8 cellular contexts compared by ENCODE assay signal in the genomic region with DNA sequence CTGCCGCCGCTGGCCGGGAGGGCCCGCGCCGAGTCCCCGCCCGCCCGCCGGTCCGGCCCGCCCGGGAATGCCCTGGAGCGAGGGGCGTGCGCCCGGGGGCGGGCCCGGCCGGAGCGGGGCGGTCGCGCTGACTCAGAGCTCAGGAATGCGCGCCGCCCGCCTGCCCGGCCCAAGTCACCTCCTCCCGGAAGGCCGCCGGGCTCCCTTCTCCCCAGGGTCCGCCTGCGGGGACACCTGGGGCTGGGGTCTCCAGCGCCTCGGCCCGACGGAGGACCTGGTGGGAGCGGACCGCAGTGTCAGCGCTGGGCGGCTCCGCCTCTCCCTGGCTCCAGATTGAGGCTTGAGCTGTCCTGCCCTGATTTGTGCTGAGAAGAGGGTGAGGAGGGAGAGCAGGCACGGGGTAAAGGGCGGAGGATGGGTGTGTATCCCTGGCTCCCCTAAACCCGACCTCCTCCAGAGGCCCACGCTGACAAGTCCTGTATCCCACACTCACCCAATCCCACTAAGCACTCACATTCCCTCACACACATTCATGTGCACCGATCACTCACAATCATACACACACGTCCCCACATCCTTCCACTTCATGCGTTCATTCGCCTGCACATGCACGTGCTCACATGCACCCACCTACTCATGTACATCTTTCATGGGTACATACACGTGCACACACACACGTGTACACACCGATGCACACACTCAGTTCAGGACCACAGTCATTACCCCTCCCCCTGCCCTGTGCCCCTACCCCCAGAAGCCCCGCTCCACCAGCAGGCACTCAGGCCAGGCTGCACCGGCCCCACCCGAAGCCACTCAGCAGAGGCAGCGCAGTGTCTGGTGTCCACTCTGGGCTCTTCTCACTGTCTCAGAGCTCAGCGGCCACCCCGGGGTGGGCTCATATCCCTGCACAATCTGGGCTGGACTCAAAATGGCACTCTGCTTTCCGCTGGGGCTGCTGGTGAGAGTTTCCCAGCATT. TPM values are rescaled to one million over a fixed set of nuclear protein-coding genes. Genes with fewer than 3 reads are reported as not detected.
DNase-seq lines count a peak whose midpoint lies in the region; ATAC-seq, FAIRE-seq and TF ChIP-seq lines count a peak whose summit lies in the region.

A gene with protein sequence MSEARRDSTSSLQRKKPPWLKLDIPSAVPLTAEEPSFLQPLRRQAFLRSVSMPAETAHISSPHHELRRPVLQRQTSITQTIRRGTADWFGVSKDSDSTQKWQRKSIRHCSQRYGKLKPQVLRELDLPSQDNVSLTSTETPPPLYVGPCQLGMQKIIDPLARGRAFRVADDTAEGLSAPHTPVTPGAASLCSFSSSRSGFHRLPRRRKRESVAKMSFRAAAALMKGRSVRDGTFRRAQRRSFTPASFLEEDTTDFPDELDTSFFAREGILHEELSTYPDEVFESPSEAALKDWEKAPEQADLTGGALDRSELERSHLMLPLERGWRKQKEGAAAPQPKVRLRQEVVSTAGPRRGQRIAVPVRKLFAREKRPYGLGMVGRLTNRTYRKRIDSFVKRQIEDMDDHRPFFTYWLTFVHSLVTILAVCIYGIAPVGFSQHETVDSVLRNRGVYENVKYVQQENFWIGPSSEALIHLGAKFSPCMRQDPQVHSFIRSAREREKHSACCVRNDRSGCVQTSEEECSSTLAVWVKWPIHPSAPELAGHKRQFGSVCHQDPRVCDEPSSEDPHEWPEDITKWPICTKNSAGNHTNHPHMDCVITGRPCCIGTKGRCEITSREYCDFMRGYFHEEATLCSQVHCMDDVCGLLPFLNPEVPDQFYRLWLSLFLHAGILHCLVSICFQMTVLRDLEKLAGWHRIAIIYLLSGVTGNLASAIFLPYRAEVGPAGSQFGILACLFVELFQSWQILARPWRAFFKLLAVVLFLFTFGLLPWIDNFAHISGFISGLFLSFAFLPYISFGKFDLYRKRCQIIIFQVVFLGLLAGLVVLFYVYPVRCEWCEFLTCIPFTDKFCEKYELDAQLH (minus strand): TSS at position 71 of the 977 bp plus-strand sequence. CDS start 7,616 bp downstream, outside the sequence.

- intact Hi-C loops in left ventricle myocardium inferior (cut with micrococcal nuclease) (no loop called here), prostate gland (cut with DNase I) (no loop called here)

- 26% methylated on average over 52 of the region's 62 CpGs for WGBS in prostate gland

- ATAC-seq in GM21529 (IDR thresholded peaks at IDR 0.05; ENCODE audit: unreplicated experiment): no peak

- TF ChIP-seq CTCF in BE2C (IDR thresholded peaks at IDR 0.05; ENCODE audit: low read depth, low read length) (no peak), left ventricle myocardium inferior (IDR thresholded peaks at IDR 0.05; ENCODE audit: borderline replicate concordance) (no peak), prostate gland (IDR thresholded peaks at IDR 0.05) (peak in 1 of 4 experiments; percentile 10)

- H3K27ac ChIP-seq in left ventricle myocardium inferior (replicated peaks): peak within 1 kb of the TSS; percentile 96
- H3K27ac ChIP-seq in prostate gland: peak within 1 kb of the TSS; percentile 84 to 95

- H3K27me3 ChIP-seq in BE2C: peaks cover 16% of the 10 kb centered on the region
- no peaks in the 10 kb centered on the region for H3K27me3 ChIP-seq in adipocyte (replicated peaks; ENCODE audit: control insufficient read depth, insufficient read depth, low read length)
- H3K27me3 ChIP-seq in left ventricle myocardium inferior (ENCODE audit: low read depth): no peaks in the 10 kb centered on the region
- H3K27me3 ChIP-seq in prostate gland (replicated peaks; ENCODE audit: insufficient read depth): no peaks in the 10 kb centered on the region

- H3K9me3 ChIP-seq in BE2C (no peaks in the 10 kb centered on the region), adipocyte (ENCODE audit: control insufficient read depth, low read length) (no peaks in the 10 kb centered on the region), left ventricle myocardium inferior (replicated peaks) (no peaks in the 10 kb centered on the region), prostate gland (no peaks in the 10 kb centered on the region)

- TF ChIP-seq POLR2A in prostate gland (IDR thresholded peaks at IDR 0.05): peak; percentile 33

- H3K4me3 ChIP-seq in BE2C (ENCODE audit: low read depth, low read length) (peak within 1 kb of the TSS; percentile 17), adipocyte (ENCODE audit: low read length) (peak within 1 kb of the TSS; percentile 89), left ventricle myocardium inferior (peak within 1 kb of the TSS; percentile 82), prostate gland (peak within 1 kb of the TSS; percentile 61 to 78)

- DNase-seq in BE2C (peak; percentile 52), HTR-8/SVneo (ENCODE audit: insufficient read length, low spot score) (peak; percentile 61), adipocyte (ENCODE audit: low read depth) (peak; percentile 87), left ventricle myocardium inferior (peak; percentile 69), prostate gland (ENCODE audit: low spot score) (peak; percentile 59), NCI-H1694 treated with DMSO at 0.1 percent for 48 hours (lab: John Stamatoyannopoulos, UW) (no peak), Ammon's horn (ENCODE audit: low spot score) (no peak)

- H3K36me3 ChIP-seq in BE2C (no peaks in the 10 kb centered on the region), adipocyte (ENCODE audit: control insufficient read depth, insufficient read depth, low read length, severe bottlenecking) (no peaks in the 10 kb centered on the region), left ventricle myocardium inferior (no peaks in the 10 kb centered on the region), prostate gland (no peaks in the 10 kb centered on the region)

- H3K4me1 ChIP-seq in BE2C (peaks cover 17% of the 10 kb centered on the region), adipocyte (ENCODE audit: control insufficient read depth, insufficient read depth, low read length) (peaks cover 65% of the 10 kb centered on the region), left ventricle myocardium inferior (peaks cover 97% of the 10 kb centered on the region), prostate gland (replicated peaks) (peaks cover 35% of the 10 kb centered on the region)

- peak; percentile 93 for FAIRE-seq in HTR-8/SVneo (lab: Jason Lieb, UNC)

- peak within 1 kb of the TSS; percentile 86 for H3K9ac ChIP-seq in adipocyte (ENCODE audit: low read length)

RNA-seq across cellular contexts. Expression of the gene that starts here (rescaled TPM):
- 1.5 TPM for polyA plus RNA-seq in BE2C (2012; ENCODE audit: insufficient read depth, insufficient read length, low read depth)
- total RNA-seq in left ventricle myocardium inferior: 24.4 TPM
- 10 to 100 TPM; 55.4 to 79.5 TPM for total RNA-seq in prostate gland

Comparison
In these comparisons a context has a peak if more than half of its experiments do, and no peak if none do; other contexts are left out.
1. DNase-seq: peak in BE2C (single experiment), HTR-8/SVneo (single experiment), adipocyte (single experiment), left ventricle myocardium inferior (single experiment) and prostate gland (single experiment); none in NCI-H1694 treated with DMSO at 0.1 percent for 48 hours (single experiment) and Ammon's horn (single experiment).
2. H3K4me3 ChIP-seq: peak in every context shown above with its lines; median percentile 89 in adipocyte; 82 in left ventricle myocardium inferior; 70 in prostate gland; 17 in BE2C.